ENCODE assay signal across 8 cellular contexts in genomic region chr22:20019661-20020532, GRCh38. TPM values are rescaled to one million over a fixed set of nuclear protein-coding genes. Genes with fewer than 3 reads are reported as not detected.
DNase-seq lines count a peak whose midpoint lies in the region; ATAC-seq, FAIRE-seq and TF ChIP-seq lines count a peak whose summit lies in the region.

No MANE protein-coding gene starts in this region.

- H3K36me3 Mint-ChIP-seq in dendritic cell treated with granulocyte-macrophage colony-stimulating factor and Interleukin-4, amounts not matched to agents 40 ng/mL and 50 ng/mL, for 4 days (ENCODE audit: low read depth), result peaks cover 42% of the 10 kb centered on the region
- H3K36me3 Mint-ChIP-seq in nephron (ENCODE audit: low read depth), result no peaks in the 10 kb centered on the region

- no peaks in the 10 kb centered on the region for H3K9me3 Mint-ChIP-seq in dendritic cell treated with granulocyte-macrophage colony-stimulating factor and Interleukin-4, amounts not matched to agents 40 ng/mL and 50 ng/mL, for 4 days
- H3K9me3 Mint-ChIP-seq in nephron, result no peaks in the 10 kb centered on the region

- peaks cover 32% of the 10 kb centered on the region for H3K27me3 Mint-ChIP-seq in dendritic cell treated with granulocyte-macrophage colony-stimulating factor and Interleukin-4, amounts not matched to agents 40 ng/mL and 50 ng/mL, for 4 days
- peaks cover 53% of the 10 kb centered on the region for H3K27me3 Mint-ChIP-seq in nephron (ENCODE audit: low read depth)

- peak overlapping the region; percentile 89 for H3K4me3 Mint-ChIP-seq in dendritic cell treated with granulocyte-macrophage colony-stimulating factor and Interleukin-4, amounts not matched to agents 40 ng/mL and 50 ng/mL, for 4 days
- H3K4me3 Mint-ChIP-seq in nephron, result peak overlapping the region; percentile 83 to 92 (median 90)

- H3K4me3 ChIP-seq in ACC112 (ENCODE audit: low read depth, low read length), result peak overlapping the region; percentile 66

- H3K79me2 ChIP-seq in ACC112 (ENCODE audit: control insufficient read depth, insufficient read depth, low read length, unreplicated experiment), result peaks cover 17% of the 10 kb centered on the region

- peaks cover 51% of the 10 kb centered on the region for H3K4me1 Mint-ChIP-seq in dendritic cell treated with granulocyte-macrophage colony-stimulating factor and Interleukin-4, amounts not matched to agents 40 ng/mL and 50 ng/mL, for 4 days (ENCODE audit: low read depth)
- peaks cover 13% of the 10 kb centered on the region for H3K4me1 Mint-ChIP-seq in nephron

- FAIRE-seq in GM12892 (lab: Jason Lieb, UNC), result no peak

- DNase-seq in GM12892 (ENCODE audit: insufficient read length) (no peak), GDM1 (lab: John Stamatoyannopoulos, UW) (no peak), ureter (ENCODE audit: low spot score) (no peak)

- no peak overlapping the region for H3K27ac ChIP-seq in ACC112 (ENCODE audit: low read depth, low read length)
- H3K27ac ChIP-seq in KOPT-K1 (ENCODE audit: low read depth, low read length, poor library complexity, severe bottlenecking), result peak overlapping the region; percentile 73

- ATAC-seq in HG03280 (IDR thresholded peaks at IDR 0.05; ENCODE audit: unreplicated experiment), result no peak

- H3K27me3 ChIP-seq in ACC112 (ENCODE audit: insufficient read depth, low read length), result peaks cover 26% of the 10 kb centered on the region

- TF ChIP-seq CTCF in nephron (IDR thresholded peaks at IDR 0.05; ENCODE audit: unreplicated experiment in 3 of 3), result no peak

- H3K4me1 ChIP-seq in ACC112 (ENCODE audit: control insufficient read depth, insufficient read depth, low read length, unreplicated experiment), result peaks cover 10% of the 10 kb centered on the region

- no peak overlapping the region for H2AFZ ChIP-seq in ACC112 (ENCODE audit: low read length, unreplicated experiment)

- H3K36me3 ChIP-seq in ACC112 (ENCODE audit: insufficient read depth, low read length) (no peaks in the 10 kb centered on the region), KOPT-K1 (ENCODE audit: insufficient read depth, low read length) (no peaks in the 10 kb centered on the region)

- peak overlapping the region; percentile 91 for H3K27ac Mint-ChIP-seq in dendritic cell treated with granulocyte-macrophage colony-stimulating factor and Interleukin-4, amounts not matched to agents 40 ng/mL and 50 ng/mL, for 4 days
- H3K27ac Mint-ChIP-seq in nephron, result no peak overlapping the region

- no peak for TF ChIP-seq POLR2A in GM12892 (IDR thresholded peaks at IDR 0.05; ENCODE audit: low read depth, low read length)

- intact Hi-C loops in dendritic cell treated with granulocyte-macrophage colony-stimulating factor and Interleukin-4, amounts not matched to agents 40 ng/mL and 50 ng/mL, for 4 days (cut with micrococcal nuclease), result no loop called here

- H3K9me3 ChIP-seq in KOPT-K1 (ENCODE audit: insufficient read depth, low read length, poor library complexity, severe bottlenecking), result no peaks in the 10 kb centered on the region

RNA-seq across cellular contexts. Expression of gene TANGO2, which starts 1.0 kb away (rescaled TPM):
- polyA plus RNA-seq in GM12892 (2012; ENCODE audit: missing spikeins), result 14.9 TPM
- 28.8 TPM for total RNA-seq in ureter

RNA-seq across cellular contexts. Expression of gene ARVCF, which starts 3.3 kb away (rescaled TPM):
- 0.72 TPM for polyA plus RNA-seq in GM12892 (2012; ENCODE audit: missing spikeins)
- total RNA-seq in ureter, result 11.5 TPM
